Comparison of ENCODE assay signal across 8 cellular contexts in the genomic region with DNA sequence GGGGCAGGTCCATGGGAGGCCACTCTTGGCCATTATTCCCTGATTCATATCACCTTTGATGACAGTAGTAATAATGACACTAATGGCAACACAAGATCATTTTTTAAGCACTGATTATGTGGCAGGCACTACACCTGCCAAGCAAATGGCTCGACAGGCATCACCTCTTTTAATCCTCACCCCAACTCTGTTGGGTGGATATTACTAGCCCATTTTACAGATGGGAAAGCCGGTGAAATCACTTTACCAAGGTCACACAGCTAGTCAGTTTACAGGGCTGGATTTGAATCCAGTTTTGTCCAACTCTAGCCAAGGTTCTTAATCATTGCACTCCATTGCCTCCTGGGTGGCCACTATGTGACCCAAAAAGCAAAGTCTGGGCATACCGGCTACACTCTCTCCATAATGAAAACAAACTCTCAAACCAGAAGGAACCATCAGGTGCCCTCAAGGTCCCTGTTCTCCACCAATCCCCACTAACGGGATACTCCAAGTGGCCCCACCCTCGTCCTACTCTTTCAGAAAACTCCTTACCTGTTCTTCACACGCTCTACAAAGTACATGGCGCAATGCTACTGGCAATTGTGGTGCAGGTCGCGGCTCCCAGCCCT. TPM values are rescaled to one million over a fixed set of nuclear protein-coding genes. Genes with fewer than 3 reads are reported as not detected.
DNase-seq lines count a peak whose midpoint lies in the region; ATAC-seq and TF ChIP-seq lines count a peak whose summit lies in the region.

No MANE protein-coding gene starts in this region.

- peaks cover 43% of the 10 kb centered on the region for H3K4me1 Mint-ChIP-seq in activated T-cell treated with anti-CD3 and anti-CD28 coated beads, Interleukin-2, amount 50 U/mL, for 4 hours (ENCODE audit: low read depth)

- H3K9me3 ChIP-seq in OCI-LY7 (ENCODE audit: low read length), result no peaks in the 10 kb centered on the region
- no peaks in the 10 kb centered on the region for H3K9me3 ChIP-seq in duodenal mucosa (ENCODE audit: control insufficient read depth in 1 of 2, low read length in 2 of 2)

- CTCF ChIA-PET in OCI-LY7 (lab: Charles Lee; ENCODE audit: unreplicated experiment), result no interaction called here

- H4K20me1 ChIP-seq in OCI-LY7 (ENCODE audit: insufficient read depth, low read length), result no peaks in the 10 kb centered on the region

- H3K79me2 ChIP-seq in OCI-LY7 (ENCODE audit: insufficient read depth, low read depth, low read length), result peaks cover 56% of the 10 kb centered on the region

- H3K36me3 ChIP-seq in OCI-LY7 (ENCODE audit: insufficient read depth, low read length) (peaks cover 25% of the 10 kb centered on the region), duodenal mucosa (ENCODE audit: control insufficient read depth in 1 of 2, insufficient read depth in 2 of 2, low read length in 2 of 2) (no peaks in the 10 kb centered on the region)

- H3K27me3 ChIP-seq in duodenal mucosa (ENCODE audit: control insufficient read depth in 1 of 2, insufficient read depth in 2 of 2, low read length in 2 of 2), result no peaks in the 10 kb centered on the region

- TF ChIP-seq CTCF in OCI-LY7 (conservative IDR thresholded peaks at IDR 0.05; ENCODE audit: low read length), result no peak

- H3K9me2 ChIP-seq in OCI-LY7 (ENCODE audit: insufficient read depth, low read length), result no peaks in the 10 kb centered on the region

- H3K4me1 ChIP-seq in OCI-LY7 (ENCODE audit: insufficient read depth, low read length, poor library complexity, severe bottlenecking) (peaks cover 43% of the 10 kb centered on the region), duodenal mucosa (ENCODE audit: control insufficient read depth in 1 of 2, insufficient read depth in 2 of 2, low read length in 2 of 2) (peaks cover 14 to 18% of the 10 kb centered on the region in 2 donors)

- POLR2A ChIA-PET in OCI-LY7 (lab: Charles Lee), result interaction anchor here (0.8 to 1.7 kb wide), 2 partner anchors 17 to 19 kb away, joined by 3 to 4 read pairs; no protein-coding TSS in a partner anchor

- peak overlapping the region; percentile 47 for H3K27ac ChIP-seq in OCI-LY7 (ENCODE audit: low read depth, low read length, poor library complexity, severe bottlenecking)
- no peak overlapping the region for H3K27ac ChIP-seq in duodenal mucosa (ENCODE audit: low read depth, low read length)

- H3K9ac ChIP-seq in duodenal mucosa (ENCODE audit: low read depth in 1 of 2, low read length in 2 of 2), result peak overlapping the region; percentile 79 to 82

- H3K27me3 Mint-ChIP-seq in activated T-cell treated with anti-CD3 and anti-CD28 coated beads, Interleukin-2, amount 50 U/mL, for 4 hours (ENCODE audit: low read depth), result no peaks in the 10 kb centered on the region

- peak overlapping the region; percentile 98 for H2AFZ ChIP-seq in OCI-LY7 (ENCODE audit: low read length)

- peak overlapping the region; percentile 95 for H3K4me2 ChIP-seq in OCI-LY7 (ENCODE audit: low read length)

- intact Hi-C loops in OCI-LY7 (cut with micrococcal nuclease; ENCODE audit: unreplicated experiment), result no loop called here

- peaks cover 6% of the 10 kb centered on the region for H3K36me3 Mint-ChIP-seq in activated T-cell treated with anti-CD3 and anti-CD28 coated beads, Interleukin-2, amount 50 U/mL, for 4 hours (ENCODE audit: insufficient read depth)

- peak in 1 of 2 donors; percentile 10 for ATAC-seq in activated T-cell treated with anti-CD3 and anti-CD28 coated beads, Interleukin-2, amount 50 U/mL, for 4 hours
- ATAC-seq in HG02588 (IDR thresholded peaks at IDR 0.05; ENCODE audit: unreplicated experiment), result no peak

- no TSS peak for BruUV-seq in OCI-LY7 (replicated peaks; lab: Mats Ljungman, UMichigan)

- no peak for DNase-seq in activated T-cell treated with anti-CD3 and anti-CD28 coated beads, Interleukin-2, amount 50 U/mL, for 4 hours
- DNase-seq in activated T-cell treated with anti-CD3 and anti-CD28 coated beads for 4 hours (no peak), OCI-LY7 (ENCODE audit: low spot score) (peak; percentile 14), myocyte (ENCODE audit: low read depth) (peak; percentile 23), inferior parietal cortex (ENCODE audit: extremely low spot score) (no peak), NCI-H345 (lab: John Stamatoyannopoulos, UW) (no peak)

- no peaks in the 10 kb centered on the region for H3K9me3 Mint-ChIP-seq in activated T-cell treated with anti-CD3 and anti-CD28 coated beads, Interleukin-2, amount 50 U/mL, for 4 hours

- H3K4me3 ChIP-seq in OCI-LY7 (ENCODE audit: low read depth, low read length, poor library complexity, severe bottlenecking), result peak overlapping the region; percentile 98
- H3K4me3 ChIP-seq in duodenal mucosa (ENCODE audit: low read depth in 1 of 2, low read length in 2 of 2), result peak overlapping the region; percentile 92 to 97

- peak overlapping the region; percentile 97 for H3K4me3 Mint-ChIP-seq in activated T-cell treated with anti-CD3 and anti-CD28 coated beads, Interleukin-2, amount 50 U/mL, for 4 hours

RNA-seq across cellular contexts. Expression of gene CDK5RAP2, which starts 0.7 kb away (rescaled TPM):
- 10 to 100 TPM; 34.2 to 36.2 (median 35.1) TPM for total RNA-seq in activated T-cell treated with anti-CD3 and anti-CD28 coated beads, Interleukin-2, amount 50 U/mL, for 4 hours
- 81.6 and 95.1 TPM in 2 replicates for total RNA-seq in OCI-LY7 (2014; rRNA removed; shearing (Covaris generic))
- total RNA-seq in OCI-LY7 (2022) (76.0 and 101 TPM in 2 replicates), myocyte (66.6 and 74.6 TPM in 2 replicates)
- 43.9 TPM for polyA plus RNA-seq in myocyte (2012)

Comparison
In these comparisons a context has a peak if more than half of its experiments do, and no peak if none do; other contexts are left out.
1. DNase-seq: peak in OCI-LY7 (single experiment) and myocyte (single experiment); none in activated T-cell treated with anti-CD3 and anti-CD28 coated beads, Interleukin-2, amount 50 U/mL, for 4 hours (single experiment), activated T-cell treated with anti-CD3 and anti-CD28 coated beads for 4 hours (single experiment), inferior parietal cortex (single experiment) and NCI-H345 (single experiment).